Comparison of ENCODE assay signal across 7 cellular contexts in genomic region chr5:114928644-114929462, GRCh38.
"Had no signal": no experiment of that assay in that cellular context is flagged by ENCODE, and none has a peak within 500 bp of the region (broad histone marks: within the 10 kb centered on the region; RNA-seq: fewer than 3 reads in every experiment).

No MANE protein-coding gene starts in this region.

- H3K4me2 ChIP-seq: GM23338 had no signal

- DNase-seq: H9, HCEC 1CT had no signal

- FAIRE-seq: H1, H54, HepG2 had no signal

- ATAC-seq: GM23338, HepG2 had no signal

- H3K27ac ChIP-seq: HL-60 had no signal

- H3K4me3 ChIP-seq: GM23338 had no signal

- H2AFZ ChIP-seq: GM23338 had no signal
